16 cellular contexts compared by ENCODE assay signal in genomic region chr5:79935992-79936643, GRCh38. TPM values are rescaled to one million over a fixed set of nuclear protein-coding genes. Genes with fewer than 3 reads are reported as not detected.
DNase-seq lines count a peak whose midpoint lies in the region; TF ChIP-seq lines count a peak whose summit lies in the region.
"Had no signal": no experiment of that assay in that cellular context is flagged by ENCODE, and none has a peak within 500 bp of the region (broad histone marks: within the 10 kb centered on the region; RNA-seq: fewer than 3 reads in every experiment).

No MANE protein-coding gene starts in this region.

- TF ChIP-seq CTCF in MCF 10A (IDR thresholded peaks at IDR 0.05; ENCODE audit: unreplicated experiment) (no peak), breast epithelium (IDR thresholded peaks at IDR 0.05) (no peak), prostate gland (IDR thresholded peaks at IDR 0.05) (no peak)

- peaks cover 14% of the 10 kb centered on the region for H3K4me1 Mint-ChIP-seq in MCF 10A (ENCODE audit: insufficient read depth, unreplicated experiment)
- H3K4me1 Mint-ChIP-seq: natural killer cell had no signal

- H2BK120ac ChIP-seq in mesendoderm (ENCODE audit: low read depth, low read length), result no peak overlapping the region

- H3K4ac ChIP-seq in mesendoderm (ENCODE audit: low read depth, low read length), result no peak overlapping the region

- no peak overlapping the region for H2BK5ac ChIP-seq in mesendoderm (ENCODE audit: low read length)

- no peak overlapping the region for H3K9ac ChIP-seq in mesendoderm (ENCODE audit: low read length)

- no peaks in the 10 kb centered on the region for H3K27me3 ChIP-seq in breast epithelium
- no peaks in the 10 kb centered on the region for H3K27me3 ChIP-seq in mesendoderm (ENCODE audit: insufficient read depth, low read length, poor library complexity)
- no peaks in the 10 kb centered on the region for H3K27me3 ChIP-seq in prostate gland (replicated peaks; ENCODE audit: insufficient read depth)
- H3K27me3 ChIP-seq: body of pancreas had no signal

- no peak overlapping the region for H3K4me3 ChIP-seq in breast epithelium
- H3K4me3 ChIP-seq in mesendoderm (ENCODE audit: low read length), result no peak overlapping the region
- no peak overlapping the region for H3K4me3 ChIP-seq in prostate gland
- H3K4me3 ChIP-seq: body of pancreas had no signal

- TF ChIP-seq POLR2A in breast epithelium (IDR thresholded peaks at IDR 0.05), result no peak
- TF ChIP-seq POLR2A in prostate gland (IDR thresholded peaks at IDR 0.05), result no peak

- no peaks in the 10 kb centered on the region for H3K79me2 ChIP-seq in mesendoderm (ENCODE audit: control insufficient read depth, insufficient read depth, low read length)

- H3K56ac ChIP-seq in mesendoderm (ENCODE audit: low read length), result no peak overlapping the region

- POLR2A ChIA-PET in MCF 10A (lab: Yijun Ruan, JAX), result interaction anchor here (0.5 kb wide), 1 partner anchor 151 kb away, joined by 3 read pairs; no protein-coding TSS in a partner anchor

- H2BK15ac ChIP-seq in mesendoderm (replicated peaks; ENCODE audit: low read depth), result no peak overlapping the region

- H3K79me1 ChIP-seq in mesendoderm (ENCODE audit: low read length), result no peaks in the 10 kb centered on the region

- DNase-seq in MCF 10A (ENCODE audit: unreplicated experiment) (peak; percentile 13), breast epithelium (ENCODE audit: low spot score in 2 of 2) (no peak), epithelial cell of prostate (ENCODE audit: low read depth, low spot score) (no peak), mesendoderm (peak; percentile 12), DMS114 treated with DMSO at 0.1 percent for 48 hours (lab: John Stamatoyannopoulos, UW; ENCODE audit: unreplicated experiment) (no peak), NCI-H2196 (lab: John Stamatoyannopoulos, UW; ENCODE audit: unreplicated experiment) (no peak), hepatic stellate cell (ENCODE audit: low spot score) (no peak), prostate gland (ENCODE audit: low spot score) (no peak)
- DNase-seq: activated gamma-delta T cell treated with Interleukin-2 at 50 U/mL for 16 hours; Calu3; HFFc6; hippocampal formation; natural killer cell; NCI-H2081 treated with DMSO at 0.1 percent for 48 hours; stimulated activated naive CD8-positive, alpha-beta T cell treated with anti-CD3 and anti-CD28 coated beads, Interleukin-15, amount 100 ng/mL, for 72 hours had no signal

- no peaks in the 10 kb centered on the region for H3K36me3 ChIP-seq in breast epithelium
- no peaks in the 10 kb centered on the region for H3K36me3 ChIP-seq in mesendoderm (ENCODE audit: control insufficient read depth, insufficient read depth, low read length)
- H3K36me3 ChIP-seq in prostate gland, result no peaks in the 10 kb centered on the region

- BruUV-seq in MCF 10A (replicated peaks; lab: Mats Ljungman, UMichigan), result no TSS peak

- no peaks in the 10 kb centered on the region for H3K9me3 ChIP-seq in breast epithelium
- H3K9me3 ChIP-seq in prostate gland, result no peaks in the 10 kb centered on the region
- H3K9me3 ChIP-seq: body of pancreas had no signal

- intact Hi-C loops in MCF 10A (cut with micrococcal nuclease), result no loop called here
- intact Hi-C loops in breast epithelium (cut with DNase I; ENCODE audit: low total_unique reads), result loop anchor here (5.0 kb wide), 1 partner anchor 581 kb away; no protein-coding TSS in a partner anchor
- intact Hi-C loops in prostate gland (cut with DNase I), result no loop called here

- H3K27me3 Mint-ChIP-seq in MCF 10A (ENCODE audit: insufficient read depth, unreplicated experiment), result no peaks in the 10 kb centered on the region
- H3K27me3 Mint-ChIP-seq: stimulated activated naive CD8-positive, alpha-beta T cell treated with anti-CD3 and anti-CD28 coated beads, Interleukin-15, amount 100 ng/mL, for 72 hours had no signal

- no peaks in the 10 kb centered on the region for H3K9me3 Mint-ChIP-seq in MCF 10A (ENCODE audit: unreplicated experiment)
- H3K9me3 Mint-ChIP-seq: HFFc6; natural killer cell; stimulated activated naive CD8-positive, alpha-beta T cell treated with anti-CD3 and anti-CD28 coated beads, Interleukin-15, amount 100 ng/mL, for 72 hours had no signal

- no peak overlapping the region for H4K5ac ChIP-seq in mesendoderm (ENCODE audit: low read length)

- H3K23ac ChIP-seq in mesendoderm (ENCODE audit: low read length), result no peak overlapping the region

- H3K18ac ChIP-seq in mesendoderm (ENCODE audit: low read length), result no peak overlapping the region

- H3K4me2 ChIP-seq in mesendoderm (ENCODE audit: low read length), result no peak overlapping the region

- no peak overlapping the region for H3K4me3 Mint-ChIP-seq in MCF 10A (ENCODE audit: unreplicated experiment)
- H3K4me3 Mint-ChIP-seq: HFFc6; natural killer cell; stimulated activated naive CD8-positive, alpha-beta T cell treated with anti-CD3 and anti-CD28 coated beads, Interleukin-15, amount 100 ng/mL, for 72 hours had no signal

- CTCF ChIA-PET in MCF 10A (lab: Yijun Ruan, JAX), result interaction anchor here (1.9 kb wide), 1 partner anchor 11 kb away, joined by 5 read pairs; no protein-coding TSS in a partner anchor

- H2AK5ac ChIP-seq in mesendoderm (ENCODE audit: low read length), result no peak overlapping the region

- H4K8ac ChIP-seq in mesendoderm (ENCODE audit: low read depth, low read length), result no peak overlapping the region

- H3K4me1 ChIP-seq in breast epithelium (peaks cover 0 to 3% of the 10 kb centered on the region in 2 donors), mesendoderm (ENCODE audit: control insufficient read depth, low read depth, low read length) (no peaks in the 10 kb centered on the region), prostate gland (replicated peaks) (no peaks in the 10 kb centered on the region)

- no peak overlapping the region for H3K27ac Mint-ChIP-seq in MCF 10A (ENCODE audit: low read depth, unreplicated experiment)
- H3K27ac Mint-ChIP-seq: HFFc6, natural killer cell had no signal

- no peaks in the 10 kb centered on the region for H3K36me3 Mint-ChIP-seq in MCF 10A (ENCODE audit: insufficient read depth, unreplicated experiment)
- H3K36me3 Mint-ChIP-seq: natural killer cell had no signal

- H3K27ac ChIP-seq in breast epithelium, result no peak overlapping the region
- H3K27ac ChIP-seq in epithelial cell of prostate, result peak overlapping the region; percentile 57
- H3K27ac ChIP-seq in mesendoderm (ENCODE audit: low read depth, low read length), result no peak overlapping the region
- H3K27ac ChIP-seq in prostate gland, result no peak overlapping the region
- H3K27ac ChIP-seq: body of pancreas had no signal

- WGBS in mesendoderm (ENCODE audit: extremely low coverage, insufficient coverage, low lambda C conversion rate), result no CpG with 5 or more reads among the region's 4 CpGs
- 76% methylated on average over 4 of the region's 4 CpGs for WGBS in prostate gland

RNA-seq across cellular contexts. Expression of gene MTX3, which starts 54.9 kb away (rescaled TPM):
- total RNA-seq in MCF 10A (2022), result 23.9 and 28.2 TPM in 2 replicates
- 10 to 100 TPM; 14.2 to 20.2 (median 15.1) TPM for total RNA-seq in breast epithelium
- polyA plus RNA-seq in mesendoderm (2013, experiment 1 of 2), result 12.9 TPM
- polyA plus RNA-seq in mesendoderm (2013, experiment 2 of 2), result 12.9 TPM
- 10 to 100 TPM; 16.0 to 16.5 TPM for total RNA-seq in prostate gland

Comparison
In these comparisons a context has a peak if more than half of its experiments do, and no peak if none do; other contexts are left out.
1. DNase-seq: peak in MCF 10A (single experiment) and mesendoderm (single experiment); none in breast epithelium (0 of 2), epithelial cell of prostate (single experiment), DMS114 treated with DMSO at 0.1 percent for 48 hours (single experiment), NCI-H2196 (single experiment), hepatic stellate cell (single experiment) and prostate gland (single experiment).